In the genomic region with DNA sequence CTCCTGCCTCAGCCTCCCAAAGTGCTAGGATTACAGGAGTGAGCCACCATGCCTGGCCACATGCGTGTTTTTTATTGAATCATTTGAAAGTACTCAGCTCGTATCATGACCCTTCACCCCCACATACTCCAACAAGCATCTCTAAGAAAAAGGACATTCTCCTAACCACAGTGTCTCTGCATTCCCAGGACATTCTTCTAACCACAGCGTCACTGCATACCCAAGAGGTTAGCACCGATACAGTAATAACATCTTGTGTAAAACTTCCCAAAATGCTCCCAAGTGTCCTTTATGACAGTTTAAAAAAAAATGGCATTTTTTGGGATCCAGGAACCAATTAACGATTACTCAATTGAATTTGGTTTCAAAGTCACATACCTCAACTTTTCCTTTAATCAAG, we compare ENCODE assay signal across 12 cellular contexts. TPM values are rescaled to one million over a fixed set of nuclear protein-coding genes. Genes with fewer than 3 reads are reported as not detected.
DNase-seq lines count a peak whose midpoint lies in the region; TF ChIP-seq lines count a peak whose summit lies in the region.
"Had no signal": no experiment of that assay in that cellular context is flagged by ENCODE, and none has a peak within 500 bp of the region (broad histone marks: within the 10 kb centered on the region; RNA-seq: fewer than 3 reads in every experiment).

No MANE protein-coding gene starts in this region.

- H3K4me3 ChIP-seq in choroid plexus epithelial cell (ENCODE audit: low read depth, low read length) (no peak overlapping the region), mesendoderm (ENCODE audit: low read length) (no peak overlapping the region)
- H3K4me3 ChIP-seq: skin epidermis had no signal

- H2BK5ac ChIP-seq in mesendoderm (ENCODE audit: low read length), result no peak overlapping the region

- H4K8ac ChIP-seq in mesendoderm (ENCODE audit: low read depth, low read length), result no peak overlapping the region

- H3K56ac ChIP-seq in mesendoderm (ENCODE audit: low read length), result no peak overlapping the region

- H3K4me2 ChIP-seq in mesendoderm (ENCODE audit: low read length), result no peak overlapping the region

- no peak overlapping the region for H3K4ac ChIP-seq in mesendoderm (ENCODE audit: low read depth, low read length)

- no CpG with 5 or more reads among the region's 5 CpGs for WGBS in mesendoderm (ENCODE audit: extremely low coverage, insufficient coverage, low lambda C conversion rate)

- no peak overlapping the region for H3K9ac ChIP-seq in mesendoderm (ENCODE audit: low read length)

- intact Hi-C loops in head of caudate nucleus (cut with DNase I), result no loop called here

- no peak overlapping the region for H2BK120ac ChIP-seq in mesendoderm (ENCODE audit: low read depth, low read length)

- no peaks in the 10 kb centered on the region for H3K27me3 ChIP-seq in mesendoderm (ENCODE audit: insufficient read depth, low read length, poor library complexity)

- H3K18ac ChIP-seq in mesendoderm (ENCODE audit: low read length), result peak overlapping the region; percentile 16

- no peak overlapping the region for H2BK15ac ChIP-seq in mesendoderm (replicated peaks; ENCODE audit: low read depth)

- H3K4me1 ChIP-seq in mesendoderm (ENCODE audit: control insufficient read depth, low read depth, low read length), result peaks cover 29% of the 10 kb centered on the region

- H3K79me1 ChIP-seq in mesendoderm (ENCODE audit: low read length), result peaks cover 25% of the 10 kb centered on the region

- no peaks in the 10 kb centered on the region for H3K36me3 ChIP-seq in mesendoderm (ENCODE audit: control insufficient read depth, insufficient read depth, low read length)

- H2AK5ac ChIP-seq in mesendoderm (ENCODE audit: low read length), result no peak overlapping the region

- peak; percentile 76 for DNase-seq in HS-5 (ENCODE audit: low read depth)
- peak; percentile 94 for DNase-seq in choroid plexus epithelial cell (ENCODE audit: low read depth)
- peak; percentile 81 for DNase-seq in mesendoderm
- DNase-seq in ureter (ENCODE audit: low spot score), result no peak
- DNase-seq in NCI-H446 treated with DMSO at 0.1 percent for 48 hours (lab: John Stamatoyannopoulos, UW), result no peak
- no peak for DNase-seq in head of caudate nucleus
- no peak for DNase-seq in superior temporal gyrus (ENCODE audit: extremely low spot score)
- DNase-seq: activated CD4-positive, alpha-beta T cell treated with anti-CD3 and anti-CD28 coated beads for 1 hour; AML-193; Kasumi-1 had no signal

- H4K5ac ChIP-seq in mesendoderm (ENCODE audit: low read length), result no peak overlapping the region

- no peak overlapping the region for H3K23ac ChIP-seq in mesendoderm (ENCODE audit: low read length)

- H3K27ac ChIP-seq in 22Rv1, result peak overlapping the region; percentile 77
- H3K27ac ChIP-seq in mesendoderm (ENCODE audit: low read depth, low read length), result peak overlapping the region; percentile 41

- TF ChIP-seq CTCF in 22Rv1 (IDR thresholded peaks at IDR 0.05) (no peak), choroid plexus epithelial cell (conservative IDR thresholded peaks at IDR 0.05; ENCODE audit: low read depth, low read length) (no peak)

- H3K79me2 ChIP-seq in mesendoderm (ENCODE audit: control insufficient read depth, insufficient read depth, low read length), result peaks cover 50% of the 10 kb centered on the region

RNA-seq across cellular contexts. Expression of a gene that starts 39.6 kb away (rescaled TPM):
- polyA plus RNA-seq in mesendoderm (2013, experiment 1 of 2), result 26.8 TPM
- 26.5 TPM for polyA plus RNA-seq in mesendoderm (2013, experiment 2 of 2)
- total RNA-seq in ureter, result 303 TPM

Comparison
In these comparisons a context has a peak if more than half of its experiments do, and no peak if none do; other contexts are left out.
1. DNase-seq: peak in HS-5 (single experiment), choroid plexus epithelial cell (single experiment) and mesendoderm (single experiment); none in ureter (single experiment), NCI-H446 treated with DMSO at 0.1 percent for 48 hours (single experiment), head of caudate nucleus (0 of 42) and superior temporal gyrus (single experiment).